1 cellular context compared by ENCODE assay signal in the genomic region with DNA sequence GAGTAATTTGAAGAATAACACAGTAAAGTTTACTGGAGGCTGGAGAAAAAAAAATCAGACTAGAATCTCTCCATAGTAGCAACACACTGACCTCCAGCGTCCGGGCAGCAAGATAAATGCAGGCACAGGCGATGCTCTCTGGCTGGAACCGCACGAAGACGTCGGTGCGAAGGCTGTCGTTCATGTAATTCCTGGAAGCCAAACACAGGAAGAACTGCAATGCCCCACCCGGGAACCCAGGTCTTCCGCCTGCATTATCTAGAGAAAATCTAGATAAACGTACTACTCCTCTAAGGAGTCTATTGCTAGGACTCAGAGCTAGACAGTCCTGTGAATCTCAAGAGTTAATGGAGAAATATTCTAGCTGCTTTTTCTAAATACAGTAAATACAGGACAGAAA.
TF ChIP-seq lines count a peak whose summit lies in the region.

No MANE protein-coding gene starts in this region.

TF ChIP-seq in K562, 482 proteins besides CTCF, POLR2A, EP300 and RAD21:
- TF ChIP-seq RCOR1 (IDR thresholded peaks at IDR 0.05; ENCODE audit: borderline replicate concordance in 1 of 2, low read depth in 2 of 2, low read length in 2 of 2) (peak in 1 of 2 experiments; percentile 54; a peak in 1 of 4 replicates), MYC (IDR thresholded peaks at IDR 0.05; ENCODE audit: low read depth, low read length) (0 out of 2 replicates have a peak, but pooled peaks have one; percentile 17), MYC (CRISPR knock-in tag; IDR thresholded peaks at IDR 0.05; ENCODE audit: borderline replicate concordance, low read depth) (no peak), JUN (IDR thresholded peaks at IDR 0.05; ENCODE audit: borderline replicate concordance, low read depth, low read length) (no peak), JUN (CRISPR knock-in tag; IDR thresholded peaks at IDR 0.05; ENCODE audit: borderline replicate concordance) (no peak), SIN3B (IDR thresholded peaks at IDR 0.05; ENCODE audit: low read depth) (no peak), JUND (IDR thresholded peaks at IDR 0.05; ENCODE audit: borderline replicate concordance, low read depth, low read length) (no peak), JUND (tag; IDR thresholded peaks at IDR 0.05; ENCODE audit: borderline replicate concordance, low read depth, low read length) (peak; percentile 14; the same call in 1 of the 3 replicates), ETV1 (tag; conservative IDR thresholded peaks at IDR 0.05; ENCODE audit: low read depth) (peak; percentile 41; the same call in 1 of the 2 replicates), ATF1 (CRISPR knock-in tag; IDR thresholded peaks at IDR 0.05) (no peak), ATF1 (tag; IDR thresholded peaks at IDR 0.05) (peak; percentile 33; the same call in 1 of the 2 replicates), ELF1 (tag; IDR thresholded peaks at IDR 0.05) (peak; percentile 58), CXXC5 (CRISPR knock-in tag; IDR thresholded peaks at IDR 0.05) (peak; percentile 90), NR2C2 (CRISPR knock-in tag; IDR thresholded peaks at IDR 0.05) (no peak), NR2C2 (tag; IDR thresholded peaks at IDR 0.05) (peak; percentile 43; the same call in 1 of the 2 replicates), ZNF124 (CRISPR knock-in tag; IDR thresholded peaks at IDR 0.05) (no peak), GABPA (tag; conservative IDR thresholded peaks at IDR 0.05; ENCODE audit: low read depth) (peak; percentile 59), SMAD4 (CRISPR knock-in tag; conservative IDR thresholded peaks at IDR 0.05) (0 out of 2 replicates have a peak, but pooled peaks have one; percentile 24), CTBP1 (IDR thresholded peaks at IDR 0.05; ENCODE audit: borderline replicate concordance) (peak; percentile 15; the same call in 1 of the 2 replicates)
- TF ChIP-seq, protein P1, sequence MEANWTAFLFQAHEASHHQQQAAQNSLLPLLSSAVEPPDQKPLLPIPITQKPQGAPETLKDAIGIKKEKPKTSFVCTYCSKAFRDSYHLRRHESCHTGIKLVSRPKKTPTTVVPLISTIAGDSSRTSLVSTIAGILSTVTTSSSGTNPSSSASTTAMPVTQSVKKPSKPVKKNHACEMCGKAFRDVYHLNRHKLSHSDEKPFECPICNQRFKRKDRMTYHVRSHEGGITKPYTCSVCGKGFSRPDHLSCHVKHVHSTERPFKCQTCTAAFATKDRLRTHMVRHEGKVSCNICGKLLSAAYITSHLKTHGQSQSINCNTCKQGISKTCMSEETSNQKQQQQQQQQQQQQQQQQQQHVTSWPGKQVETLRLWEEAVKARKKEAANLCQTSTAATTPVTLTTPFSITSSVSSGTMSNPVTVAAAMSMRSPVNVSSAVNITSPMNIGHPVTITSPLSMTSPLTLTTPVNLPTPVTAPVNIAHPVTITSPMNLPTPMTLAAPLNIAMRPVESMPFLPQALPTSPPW (CRISPR knock-in tag; IDR thresholded peaks at IDR 0.05): 0 out of 2 replicates have a peak, but pooled peaks have one; percentile 11
- TF ChIP-seq, protein P2, sequence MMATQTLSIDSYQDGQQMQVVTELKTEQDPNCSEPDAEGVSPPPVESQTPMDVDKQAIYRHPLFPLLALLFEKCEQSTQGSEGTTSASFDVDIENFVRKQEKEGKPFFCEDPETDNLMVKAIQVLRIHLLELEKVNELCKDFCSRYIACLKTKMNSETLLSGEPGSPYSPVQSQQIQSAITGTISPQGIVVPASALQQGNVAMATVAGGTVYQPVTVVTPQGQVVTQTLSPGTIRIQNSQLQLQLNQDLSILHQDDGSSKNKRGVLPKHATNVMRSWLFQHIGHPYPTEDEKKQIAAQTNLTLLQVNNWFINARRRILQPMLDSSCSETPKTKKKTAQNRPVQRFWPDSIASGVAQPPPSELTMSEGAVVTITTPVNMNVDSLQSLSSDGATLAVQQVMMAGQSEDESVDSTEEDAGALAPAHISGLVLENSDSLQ (IDR thresholded peaks at IDR 0.05): peak; percentile 63
- TF ChIP-seq, protein P3, sequence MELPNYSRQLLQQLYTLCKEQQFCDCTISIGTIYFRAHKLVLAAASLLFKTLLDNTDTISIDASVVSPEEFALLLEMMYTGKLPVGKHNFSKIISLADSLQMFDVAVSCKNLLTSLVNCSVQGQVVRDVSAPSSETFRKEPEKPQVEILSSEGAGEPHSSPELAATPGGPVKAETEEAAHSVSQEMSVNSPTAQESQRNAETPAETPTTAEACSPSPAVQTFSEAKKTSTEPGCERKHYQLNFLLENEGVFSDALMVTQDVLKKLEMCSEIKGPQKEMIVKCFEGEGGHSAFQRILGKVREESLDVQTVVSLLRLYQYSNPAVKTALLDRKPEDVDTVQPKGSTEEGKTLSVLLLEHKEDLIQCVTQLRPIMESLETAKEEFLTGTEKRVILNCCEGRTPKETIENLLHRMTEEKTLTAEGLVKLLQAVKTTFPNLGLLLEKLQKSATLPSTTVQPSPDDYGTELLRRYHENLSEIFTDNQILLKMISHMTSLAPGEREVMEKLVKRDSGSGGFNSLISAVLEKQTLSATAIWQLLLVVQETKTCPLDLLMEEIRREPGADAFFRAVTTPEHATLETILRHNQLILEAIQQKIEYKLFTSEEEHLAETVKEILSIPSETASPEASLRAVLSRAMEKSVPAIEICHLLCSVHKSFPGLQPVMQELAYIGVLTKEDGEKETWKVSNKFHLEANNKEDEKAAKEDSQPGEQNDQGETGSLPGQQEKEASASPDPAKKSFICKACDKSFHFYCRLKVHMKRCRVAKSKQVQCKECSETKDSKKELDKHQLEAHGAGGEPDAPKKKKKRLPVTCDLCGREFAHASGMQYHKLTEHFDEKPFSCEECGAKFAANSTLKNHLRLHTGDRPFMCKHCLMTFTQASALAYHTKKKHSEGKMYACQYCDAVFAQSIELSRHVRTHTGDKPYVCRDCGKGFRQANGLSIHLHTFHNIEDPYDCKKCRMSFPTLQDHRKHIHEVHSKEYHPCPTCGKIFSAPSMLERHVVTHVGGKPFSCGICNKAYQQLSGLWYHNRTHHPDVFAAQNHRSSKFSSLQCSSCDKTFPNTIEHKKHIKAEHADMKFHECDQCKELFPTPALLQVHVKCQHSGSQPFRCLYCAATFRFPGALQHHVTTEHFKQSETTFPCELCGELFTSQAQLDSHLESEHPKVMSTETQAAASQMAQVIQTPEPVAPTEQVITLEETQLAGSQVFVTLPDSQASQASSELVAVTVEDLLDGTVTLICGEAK (IDR thresholded peaks at IDR 0.05): peak; percentile 30; the same call in 1 of the 2 replicates
- TF ChIP-seq, protein P3 (CRISPR knock-in tag; IDR thresholded peaks at IDR 0.05): no peak
- TF ChIP-seq, protein P4, sequence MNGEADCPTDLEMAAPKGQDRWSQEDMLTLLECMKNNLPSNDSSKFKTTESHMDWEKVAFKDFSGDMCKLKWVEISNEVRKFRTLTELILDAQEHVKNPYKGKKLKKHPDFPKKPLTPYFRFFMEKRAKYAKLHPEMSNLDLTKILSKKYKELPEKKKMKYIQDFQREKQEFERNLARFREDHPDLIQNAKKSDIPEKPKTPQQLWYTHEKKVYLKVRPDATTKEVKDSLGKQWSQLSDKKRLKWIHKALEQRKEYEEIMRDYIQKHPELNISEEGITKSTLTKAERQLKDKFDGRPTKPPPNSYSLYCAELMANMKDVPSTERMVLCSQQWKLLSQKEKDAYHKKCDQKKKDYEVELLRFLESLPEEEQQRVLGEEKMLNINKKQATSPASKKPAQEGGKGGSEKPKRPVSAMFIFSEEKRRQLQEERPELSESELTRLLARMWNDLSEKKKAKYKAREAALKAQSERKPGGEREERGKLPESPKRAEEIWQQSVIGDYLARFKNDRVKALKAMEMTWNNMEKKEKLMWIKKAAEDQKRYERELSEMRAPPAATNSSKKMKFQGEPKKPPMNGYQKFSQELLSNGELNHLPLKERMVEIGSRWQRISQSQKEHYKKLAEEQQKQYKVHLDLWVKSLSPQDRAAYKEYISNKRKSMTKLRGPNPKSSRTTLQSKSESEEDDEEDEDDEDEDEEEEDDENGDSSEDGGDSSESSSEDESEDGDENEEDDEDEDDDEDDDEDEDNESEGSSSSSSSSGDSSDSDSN (IDR thresholded peaks at IDR 0.05; ENCODE audit: borderline replicate concordance in 1 of 2, low read depth in 2 of 2, low read length in 2 of 2): 0 out of 4 replicates have a peak, but pooled peaks of 1 of the 2 experiments have one; percentile 69
- TF ChIP-seq, protein P5, sequence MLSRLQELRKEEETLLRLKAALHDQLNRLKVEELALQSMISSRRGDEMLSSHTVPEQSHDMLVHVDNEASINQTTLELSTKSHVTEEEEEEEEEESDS (CRISPR knock-in tag; IDR thresholded peaks at IDR 0.05): no peak
